ENCODE assay signal across 8 cellular contexts in the genomic region with DNA sequence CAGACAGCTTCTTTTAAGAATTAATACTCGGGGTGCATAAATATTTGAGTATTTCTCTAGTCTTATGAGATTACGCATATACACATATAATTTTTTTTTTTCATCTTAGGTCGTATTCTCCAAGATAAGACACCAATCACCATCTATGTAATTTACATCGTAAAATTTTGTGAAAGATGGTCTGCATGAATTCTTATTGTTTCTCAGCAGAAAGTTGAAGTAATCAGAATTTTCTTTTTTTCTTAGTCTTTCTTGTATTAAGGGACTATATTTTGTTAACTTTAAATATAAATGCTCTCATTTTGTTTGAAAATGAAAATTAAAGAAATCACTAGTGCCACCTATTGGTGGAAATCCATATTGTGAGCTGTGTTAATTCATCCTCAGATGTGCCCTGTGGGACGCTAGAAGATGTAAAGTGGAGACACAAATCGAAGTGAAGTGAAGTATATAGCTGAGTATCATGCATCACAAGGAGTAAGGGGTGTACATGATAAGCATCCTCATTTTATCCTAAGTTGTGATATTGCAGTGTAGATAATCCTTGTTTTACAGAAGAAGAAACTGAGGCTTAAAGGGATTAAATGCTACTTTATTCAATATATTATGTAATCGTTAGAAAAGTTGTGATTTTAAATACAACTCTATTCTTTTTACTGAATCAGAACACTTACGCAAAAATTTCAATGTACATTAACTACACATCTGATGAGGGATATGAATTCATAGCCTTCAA.
DNase-seq lines count a peak whose midpoint lies in the region; ATAC-seq, FAIRE-seq and TF ChIP-seq lines count a peak whose summit lies in the region.

No MANE protein-coding gene starts in this region.

- CTCF ChIA-PET in HepG2 (lab: Yijun Ruan, JAX; ENCODE audit: low intra/inter-chr PET ratio, low total read pairs) = no interaction called here

- TF ChIP-seq CTCF in HepG2 (CRISPR knock-in tag; IDR thresholded peaks at IDR 0.05) = peak; percentile 36; the same call in 1 of the 2 replicates
- no peak for TF ChIP-seq CTCF in vagina (IDR thresholded peaks at IDR 0.05)
- TF ChIP-seq CTCF in lower leg skin (IDR thresholded peaks at IDR 0.05) = no peak

- H3K4me3 ChIP-seq in adipocyte (ENCODE audit: low read length) (no peak overlapping the region), HepG2 (replicated peaks in 1 of 3; ENCODE audit: insufficient read depth in 1 of 3, low read depth in 2 of 3, low read length in 3 of 3) (no peak overlapping the region), vagina (no peak overlapping the region), lower leg skin (ENCODE audit: low read depth, poor library complexity, severe bottlenecking) (no peak overlapping the region)

- POLR2A ChIA-PET in HepG2 (lab: Yijun Ruan, JAX) = no interaction called here

- ATAC-seq in HepG2 = 0 out of 3 replicates have a peak, but pooled peaks have one; percentile 42

- WGBS in HepG2 (ENCODE audit: low lambda C conversion rate) = 19% methylated on average over 8 of the region's 8 CpGs
- 51 to 54% methylated on average over 8 of the region's 8 CpGs for WGBS in lower leg skin, 2 donors

- H3K9ac ChIP-seq in adipocyte (ENCODE audit: low read length) (no peak overlapping the region), HepG2 (ENCODE audit: insufficient read depth, low read depth, low read length) (no peak overlapping the region)

- TF ChIP-seq RAD21 in HepG2 (CRISPR knock-in tag; IDR thresholded peaks at IDR 0.05) = no peak

- H3K36me3 ChIP-seq in adipocyte (ENCODE audit: control insufficient read depth, insufficient read depth, low read length, severe bottlenecking) (no peaks in the 10 kb centered on the region), HepG2 (replicated peaks in 1 of 2; ENCODE audit: control insufficient read depth in 1 of 2, insufficient read depth in 2 of 2, low read length in 2 of 2) (no peaks in the 10 kb centered on the region), vagina (no peaks in the 10 kb centered on the region)

- H2AFZ ChIP-seq in HepG2 (ENCODE audit: low read length) = no peak overlapping the region

- in situ Hi-C loops in HepG2 (cut with HindIII; ENCODE audit: extremely low pct_ligation_motif_present, low pct_unique_long_range_greater_than_20kb) = no loop called here

- no peaks in the 10 kb centered on the region for H4K20me1 ChIP-seq in HepG2 (ENCODE audit: insufficient read depth, low read length)

- H3K27me3 ChIP-seq in adipocyte (replicated peaks; ENCODE audit: control insufficient read depth, insufficient read depth, low read length) = no peaks in the 10 kb centered on the region
- H3K27me3 ChIP-seq in HepG2 (ENCODE audit: control insufficient read depth in 1 of 2, insufficient read depth in 2 of 2, low read length in 2 of 2) = no peaks in the 10 kb centered on the region
- no peaks in the 10 kb centered on the region for H3K27me3 ChIP-seq in vagina

- DNase-seq in DMS 273 (lab: John Stamatoyannopoulos, UW; ENCODE audit: unreplicated experiment) = peak; percentile 43
- DNase-seq in DMS 273 treated with DMSO at 0.1 percent for 48 hours (lab: John Stamatoyannopoulos, UW) = no peak
- DNase-seq in KG1 (lab: John Stamatoyannopoulos, UW) = peak; percentile 27
- DNase-seq in adipocyte (ENCODE audit: low read depth) = peak; percentile 50
- peak; percentile 1 for DNase-seq in HepG2 (ENCODE audit: low spot score)
- DNase-seq in activated T-cell treated with anti-CD3 and anti-CD28 coated beads, Interleukin-2, amount 50 U/mL, for 1 hour = no peak
- DNase-seq in vagina (ENCODE audit: extremely low spot score in 2 of 2) = no peak
- DNase-seq in lower leg skin (ENCODE audit: low spot score in 2 of 2) = no peak

- H3K79me2 ChIP-seq in HepG2 (ENCODE audit: insufficient read depth, low read length) = no peaks in the 10 kb centered on the region

- no peak overlapping the region for H3K27ac ChIP-seq in HepG2 (ENCODE audit: extremely low read length, insufficient read depth, low read length)
- H3K27ac ChIP-seq in vagina = no peak overlapping the region

- TF ChIP-seq POLR2A in HepG2 (IDR thresholded peaks at IDR 0.05; ENCODE audit: insufficient read depth in 1 of 2, low read depth in 2 of 2, low read length in 2 of 2) (no peak), vagina (IDR thresholded peaks at IDR 0.05) (no peak), lower leg skin (IDR thresholded peaks at IDR 0.05) (no peak)

- no peaks in the 10 kb centered on the region for H3K4me1 ChIP-seq in adipocyte (ENCODE audit: control insufficient read depth, insufficient read depth, low read length)
- no peaks in the 10 kb centered on the region for H3K4me1 ChIP-seq in HepG2 (ENCODE audit: insufficient read depth, low read length)
- no peaks in the 10 kb centered on the region for H3K4me1 ChIP-seq in vagina

- H3K4me2 ChIP-seq in HepG2 (ENCODE audit: low read depth, low read length) = no peak overlapping the region

- peak; percentile 4 for FAIRE-seq in HepG2 (lab: Jason Lieb, UNC)

- BruUV-seq in HepG2 (replicated peaks; lab: Mats Ljungman, UMichigan) = no TSS peak

- H3K9me3 ChIP-seq in adipocyte (ENCODE audit: control insufficient read depth, low read length) (no peaks in the 10 kb centered on the region), HepG2 (ENCODE audit: low read length) (peaks cover 6% of the 10 kb centered on the region; the same call in 1 of the 2 replicates), vagina (no peaks in the 10 kb centered on the region)

- TF ChIP-seq EP300 in HepG2 (IDR thresholded peaks at IDR 0.05; ENCODE audit: low read depth in 2 of 2, low read length in 2 of 2) = no peak
- no peak for TF ChIP-seq EP300 in HepG2 (CRISPR knock-in tag; IDR thresholded peaks at IDR 0.05; ENCODE audit: borderline replicate concordance)

- intact Hi-C loops in HepG2 (cut with micrococcal nuclease; ENCODE audit: unreplicated experiment) = no loop called here
- intact Hi-C loops in vagina (cut with DNase I) = no loop called here
- intact Hi-C loops in lower leg skin (cut with DNase I; ENCODE audit: low total_unique reads) = no loop called here

TF ChIP-seq in HepG2, 621 proteins besides CTCF, POLR2A, EP300 and RAD21:
- TF ChIP-seq STAG1 (CRISPR knock-in tag; IDR thresholded peaks at IDR 0.05) = peak; percentile 26; the same call in 1 of the 2 replicates
- TF ChIP-seq HIVEP1 (CRISPR knock-in tag; IDR thresholded peaks at IDR 0.05) = no peak
- TF ChIP-seq, protein P1, sequence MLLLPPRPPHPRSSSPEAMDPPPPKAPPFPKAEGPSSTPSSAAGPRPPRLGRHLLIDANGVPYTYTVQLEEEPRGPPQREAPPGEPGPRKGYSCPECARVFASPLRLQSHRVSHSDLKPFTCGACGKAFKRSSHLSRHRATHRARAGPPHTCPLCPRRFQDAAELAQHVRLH (CRISPR knock-in tag; IDR thresholded peaks at IDR 0.05; ENCODE audit: borderline replicate concordance, low read depth) = no peak
- TF ChIP-seq ZSCAN30 (CRISPR knock-in tag; IDR thresholded peaks at IDR 0.05) = no peak
- TF ChIP-seq SKI (IDR thresholded peaks at IDR 0.05; ENCODE audit: partially characterized antibody) = no peak
TF ChIP-seq in HepG2: peak in this region for 1.

Comparison
In these comparisons a context has a peak if more than half of its experiments do, and no peak if none do; other contexts are left out.
1. DNase-seq: peak in DMS 273 (single experiment), KG1 (single experiment), adipocyte (single experiment) and HepG2 (single experiment); none in DMS 273 treated with DMSO at 0.1 percent for 48 hours (single experiment), activated T-cell treated with anti-CD3 and anti-CD28 coated beads, Interleukin-2, amount 50 U/mL, for 1 hour (single experiment), vagina (0 of 2) and lower leg skin (0 of 2).